Comparison of ENCODE assay signal across 26 cellular contexts in the genomic region with DNA sequence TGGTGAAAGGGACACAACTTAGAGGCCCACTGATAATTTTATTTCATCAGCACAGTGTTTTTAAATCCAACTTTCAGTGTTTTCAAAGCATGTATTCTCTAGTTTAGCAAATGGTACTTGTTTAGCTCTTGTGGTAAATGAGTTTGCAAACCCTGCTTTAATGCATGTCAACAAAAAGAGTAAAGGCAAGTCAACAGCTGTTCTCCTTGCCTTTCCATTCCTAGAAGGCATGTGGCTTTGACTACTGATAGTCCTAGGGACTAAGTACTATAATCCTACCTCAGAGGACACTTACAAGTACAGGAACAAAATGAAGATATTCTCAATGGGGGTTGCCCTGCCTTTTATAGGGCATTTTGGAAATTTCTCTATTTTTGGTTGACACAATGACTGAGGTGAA.
"Had no signal": no experiment of that assay in that cellular context is flagged by ENCODE, and none has a peak within 500 bp of the region (broad histone marks: within the 10 kb centered on the region; RNA-seq: fewer than 3 reads in every experiment).

No MANE protein-coding gene starts in this region.

- H3K36me3 ChIP-seq: ascending aorta, cardiac muscle cell, colonic mucosa, heart left ventricle, sigmoid colon, suprapubic skin, tibial artery, WERI-Rb-1 had no signal

- H3K4me3 ChIP-seq: ascending aorta, cardiac muscle cell, colonic mucosa, heart left ventricle, sigmoid colon, suprapubic skin, tibial artery had no signal

- H3K27ac ChIP-seq: ascending aorta, cardiac muscle cell, colonic mucosa, heart left ventricle, suprapubic skin, tibial artery, WERI-Rb-1 had no signal

- H3K9me3 ChIP-seq: ascending aorta, colonic mucosa, heart left ventricle, sigmoid colon, suprapubic skin, tibial artery had no signal

- DNase-seq: activated CD4-positive, alpha-beta memory T cell treated with anti-CD3 and anti-CD28 coated beads for 36 hours; activated CD4-positive, alpha-beta T cell treated with anti-CD3 and anti-CD28 coated beads, Interleukin-2, amount 10 ng/mL, durations not matched to agents 24 days and 14 days; activated CD4-positive, CD25-positive, alpha-beta regulatory T cell treated with anti-CD3 and anti-CD28 coated beads, Interleukin-2, amount 50 U/mL, for 72 hours; activated CD8-positive, alpha-beta memory T cell treated with anti-CD3 and anti-CD28 coated beads, Interleukin-2, amount 50 U/mL, for 4 hours; activated effector memory CD4-positive, alpha-beta T cell treated with anti-CD3 and anti-CD28 coated beads, Interleukin-2, amount 50 U/mL, for 16 hours; activated naive CD4-positive, alpha-beta T cell treated with anti-CD3 and anti-CD28 coated beads for 36 hours; activated naive CD8-positive, alpha-beta T cell treated with anti-CD3 and anti-CD28 coated beads for 36 hours; activated T-cell treated with anti-CD3 and anti-CD28 coated beads, Interleukin-2, amount 50 U/mL, for 1 hour; cerebellar nuclear complex; colonic mucosa; effector memory CD4-positive, alpha-beta T cell; erythroblast; heart left ventricle; natural killer cell; retina; sigmoid colon; stimulated activated CD4-positive, alpha-beta T cell treated with anti-CD3 and anti-CD28 coated beads, Interleukin-15, amount 100 ng/mL, for 24 hours; stimulated activated CD4-positive, alpha-beta T cell treated with anti-CD3 and anti-CD28 coated beads, Interleukin-2, amount 100 ng/mL, for 24 hours; stimulated activated naive B cell treated with anti-CD40 and anti-IgM and Interleukin-4, amounts not matched to agents 10 μg/mL and 1 μg/mL and 100 μg/mL, for 72 hours; T-helper 17 cell; T1000; tibial artery; WERI-Rb-1 had no signal

- H3K4me1 ChIP-seq: colonic mucosa had no signal

- H3K27me3 ChIP-seq: ascending aorta, cardiac muscle cell, colonic mucosa, heart left ventricle, sigmoid colon, suprapubic skin, tibial artery had no signal
